ENCODE assay signal across 7 cellular contexts in genomic region chr12:56810918-56811317, GRCh38.
"Had no signal": no experiment of that assay in that cellular context is flagged by ENCODE, and none has a peak within 500 bp of the region (broad histone marks: within the 10 kb centered on the region; RNA-seq: fewer than 3 reads in every experiment).

No MANE protein-coding gene starts in this region.

- H3K4me3 ChIP-seq: GM12878 had no signal

- ATAC-seq: GM12878 had no signal

- DNase-seq: GDM1, GF-D8 had no signal

- FAIRE-seq: G401.6, GM12878, GM12892, GM18507, GM19239 had no signal
